In genomic region chr15:40287968-40288367, GRCh38 we compare ENCODE assay signal across 34 cellular contexts. TPM values are rescaled to one million over a fixed set of nuclear protein-coding genes. Genes with fewer than 3 reads are reported as not detected.
DNase-seq lines count a peak whose midpoint lies in the region; ATAC-seq, FAIRE-seq and TF ChIP-seq lines count a peak whose summit lies in the region.
"Had no signal": no experiment of that assay in that cellular context is flagged by ENCODE, and none has a peak within 500 bp of the region (broad histone marks: within the 10 kb centered on the region; RNA-seq: fewer than 3 reads in every experiment).

No MANE protein-coding gene starts in this region.

- no TSS peak for BruUV-seq in K562 (replicated peaks; lab: Mats Ljungman, UMichigan)

- H3K4me3 ChIP-seq in HEK293 (ENCODE audit: low read depth, low read length), result no peak overlapping the region
- no peak overlapping the region for H3K4me3 ChIP-seq in K562
- H3K4me3 ChIP-seq: BLaER1, dorsolateral prefrontal cortex, esophagus squamous epithelium, gastrocnemius medialis, hepatocyte, pancreas, SK-N-MC, smooth muscle cell, stomach had no signal

- H3K27me3 ChIP-seq in K562 (ENCODE audit: control insufficient read depth in 2 of 2, insufficient read depth in 2 of 2, low read length in 2 of 2), result peaks cover 3 to 12% of the 10 kb centered on the region in 2 experiments; a peak in 4 of 5 replicates

- peaks cover 97% of the 10 kb centered on the region for H3K27me3 Mint-ChIP-seq in nephron progenitor cell (ENCODE audit: low read depth, poor library complexity)
- H3K27me3 Mint-ChIP-seq: activated CD4-positive, alpha-beta memory T cell treated with anti-CD3 and anti-CD28 coated beads for 36 hours had no signal

- no peak for ATAC-seq in K562
- ATAC-seq: gastrocnemius medialis, pancreas had no signal

- no peak overlapping the region for H3K27ac Mint-ChIP-seq in nephron progenitor cell
- H3K27ac Mint-ChIP-seq: activated CD4-positive, alpha-beta memory T cell treated with anti-CD3 and anti-CD28 coated beads for 36 hours; activated T-helper 1 cell treated with anti-CD3 and anti-CD28 coated beads, Interleukin-12 subunit alpha, Interleukin-12 subunit beta, Interleukin-2, Interleukin-4 antibody, amounts not matched to agents 30 ng/mL and 10 ng/mL and 1 ng/mL, durations not matched to agents 14 hours and 24 hours and 36 hours had no signal

- H3K27ac ChIP-seq in C4-2B (peak overlapping the region; percentile 27; the same call in 1 of the 2 replicates), HEK293 (ENCODE audit: extremely low read depth, low read depth, low read length) (no peak overlapping the region), K562 (ENCODE audit: extremely low read depth, low read depth, low read length) (no peak overlapping the region)
- H3K27ac ChIP-seq: BLaER1, esophagus squamous epithelium, gastrocnemius medialis, hepatocyte, pancreas, stomach had no signal

- no peak overlapping the region for H3K4me2 ChIP-seq in K562 (ENCODE audit: insufficient read depth, low read length)
- H3K4me2 ChIP-seq: BLaER1, hepatocyte, smooth muscle cell had no signal

- POLR2A ChIA-PET in HEK293 (lab: Yijun Ruan, JAX), result no interaction called here
- POLR2A ChIA-PET in K562 (lab: Yijun Ruan, JAX), result interaction anchor here (0.6 to 1.4 kb wide), 4 partner anchors 13 to 49 kb away, joined by 3 to 5 read pairs (median 4); partner anchors contain the start of gene PAK6

- no peak for TF ChIP-seq EP300 in K562 (IDR thresholded peaks at IDR 0.05; ENCODE audit: low read length)

- no peak for FAIRE-seq in K562 (lab: Jason Lieb, UNC)
- FAIRE-seq: pancreas had no signal

- H3K79me2 ChIP-seq in K562 (ENCODE audit: control insufficient read depth, insufficient read depth, low read length), result no peaks in the 10 kb centered on the region
- H3K79me2 ChIP-seq: hepatocyte had no signal

- CTCF ChIA-PET in HEK293 (lab: Yijun Ruan, JAX), result interaction anchor here (1.2 to 1.9 kb wide), 4 partner anchors 9 to 50 kb away, joined by 6 to 8 read pairs (median 7); no protein-coding TSS in a partner anchor
- CTCF ChIA-PET in K562 (lab: Yijun Ruan, JAX; ENCODE audit: low intra/inter-chr PET ratio), result no interaction called here

- no peak for TF ChIP-seq RAD21 in K562 (CRISPR knock-in tag; conservative IDR thresholded peaks at IDR 0.05 in 1 of 2, IDR thresholded peaks at IDR 0.05 in 1 of 2)

- peaks cover 26% of the 10 kb centered on the region for H3K4me1 Mint-ChIP-seq in nephron progenitor cell

- H3K36me3 Mint-ChIP-seq in nephron progenitor cell (ENCODE audit: low read depth), result no peaks in the 10 kb centered on the region
- H3K36me3 Mint-ChIP-seq: activated CD4-positive, alpha-beta memory T cell treated with anti-CD3 and anti-CD28 coated beads for 36 hours had no signal

- H3K36me3 ChIP-seq in HEK293 (ENCODE audit: control insufficient read depth in 2 of 2, insufficient read depth in 1 of 2, low read length in 2 of 2), result no peaks in the 10 kb centered on the region
- H3K36me3 ChIP-seq in K562 (ENCODE audit: control insufficient read depth, insufficient read depth, low read length), result no peaks in the 10 kb centered on the region
- H3K36me3 ChIP-seq: esophagus squamous epithelium, gastrocnemius medialis, pancreas had no signal

- no peak overlapping the region for H3K4me3 Mint-ChIP-seq in nephron progenitor cell
- H3K4me3 Mint-ChIP-seq: activated CD4-positive, alpha-beta memory T cell treated with anti-CD3 and anti-CD28 coated beads for 36 hours; activated T-helper 1 cell treated with anti-CD3 and anti-CD28 coated beads, Interleukin-12 subunit alpha, Interleukin-12 subunit beta, Interleukin-2, Interleukin-4 antibody, amounts not matched to agents 30 ng/mL and 10 ng/mL and 1 ng/mL, durations not matched to agents 14 hours and 24 hours and 36 hours had no signal

- H3K4me1 ChIP-seq in HEK293 (ENCODE audit: control insufficient read depth, insufficient read depth, low read length), result peaks cover 6% of the 10 kb centered on the region
- peaks cover 0 to 33% of the 10 kb centered on the region in 2 experiments; a peak in 3 of 5 replicates for H3K4me1 ChIP-seq in K562 (replicated peaks in 1 of 2; ENCODE audit: control insufficient read depth in 2 of 2, insufficient read depth in 2 of 2, low read length in 2 of 2)

- in situ Hi-C loops in K562 (cut with MboI), result no loop called here

- DNase-seq in K562 (ENCODE audit: extremely low read depth in 1 of 4, low spot score in 3 of 4) (peak in 1 of 4 experiments; percentile 28), nephron progenitor cell (peak; percentile 51), RKO (ENCODE audit: low spot score) (no peak), amygdala (lab: John Stamatoyannopoulos, UW) (no peak), hippocampal formation (lab: John Stamatoyannopoulos, UW) (no peak)
- DNase-seq: activated CD4-positive, alpha-beta memory T cell treated with anti-CD3 and anti-CD28 coated beads for 36 hours; activated CD4-positive, CD25-positive, alpha-beta regulatory T cell treated with anti-CD3 and anti-CD28 coated beads, Interleukin-2, amount 50 U/mL, for 72 hours; activated naive CD4-positive, alpha-beta T cell treated with anti-CD3 and anti-CD28 coated beads, Interleukin-2, amount 50 U/mL, for 16 hours; amniotic stem cell; COR-L47; DMS53; dorsolateral prefrontal cortex; esophagus squamous epithelium; gastrocnemius medialis; KBM-7; NCI-H1105 treated with DMSO at 0.1 percent for 48 hours; NCI-H187 treated with DMSO at 0.1 percent for 48 hours; NCI-H524 treated with DMSO at 0.1 percent for 48 hours; OCI-M1; pancreas; stimulated activated CD4-positive, alpha-beta T cell treated with anti-CD3 and anti-CD28 coated beads, Interleukin-1b, Interleukin-23, amount 100 ng/mL, for 48 hours; stomach; T-helper 1 cell had no signal

- no peaks in the 10 kb centered on the region for H3K9me3 Mint-ChIP-seq in nephron progenitor cell
- H3K9me3 Mint-ChIP-seq: activated CD4-positive, alpha-beta memory T cell treated with anti-CD3 and anti-CD28 coated beads for 36 hours; activated T-helper 1 cell treated with anti-CD3 and anti-CD28 coated beads, Interleukin-12 subunit alpha, Interleukin-12 subunit beta, Interleukin-2, Interleukin-4 antibody, amounts not matched to agents 30 ng/mL and 10 ng/mL and 1 ng/mL, durations not matched to agents 14 hours and 24 hours and 36 hours had no signal

- 0 out of 4 replicates have a peak overlapping the region, but pooled peaks of 1 of the 2 experiments have one; percentile 51 for H3K9ac ChIP-seq in K562 (ENCODE audit: insufficient read depth in 1 of 2, low read depth in 2 of 2, low read length in 2 of 2)
- H3K9ac ChIP-seq: BLaER1 had no signal

- no peaks in the 10 kb centered on the region for H3K9me3 ChIP-seq in HEK293 (ENCODE audit: control insufficient read depth, insufficient read depth, low read depth, low read length)
- no peaks in the 10 kb centered on the region for H3K9me3 ChIP-seq in K562 (replicated peaks; ENCODE audit: control insufficient read depth, insufficient read depth, low read depth, low read length)
- H3K9me3 ChIP-seq: BLaER1, esophagus squamous epithelium, gastrocnemius medialis, pancreas, stomach had no signal

- TF ChIP-seq CTCF in C4-2B (conservative IDR thresholded peaks at IDR 0.05), result no peak
- no peak for TF ChIP-seq CTCF in HEK293 (tag by site-specific recombination; IDR thresholded peaks at IDR 0.05)
- no peak for TF ChIP-seq CTCF in K562 (IDR thresholded peaks at IDR 0.05 in 2 of 3, conservative IDR thresholded peaks at IDR 0.05 in 1 of 3; ENCODE audit: insufficient read depth in 2 of 3, low read depth in 1 of 3, low read length in 3 of 3)
- no peak for TF ChIP-seq CTCF in nephron progenitor cell (IDR thresholded peaks at IDR 0.05)

- 27% methylated on average over 1 of the region's 4 CpGs for WGBS in K562 (ENCODE audit: insufficient coverage, low coverage, missing lambda C conversion rate)

- intact Hi-C loops in K562 (cut with micrococcal nuclease), result no loop called here

- H2AFZ ChIP-seq in K562 (ENCODE audit: low read depth, low read length), result no peak overlapping the region
- H2AFZ ChIP-seq: hepatocyte had no signal

- no peaks in the 10 kb centered on the region for H4K20me1 ChIP-seq in K562 (replicated peaks; ENCODE audit: control insufficient read depth, insufficient read depth, low read length)

- no peaks in the 10 kb centered on the region for H3K9me1 ChIP-seq in K562 (ENCODE audit: control insufficient read depth, insufficient read depth, low read length)

- no peak for TF ChIP-seq POLR2A in K562 (conservative IDR thresholded peaks at IDR 0.05)

RNA-seq across cellular contexts. Expression of gene ANKRD63, which starts 5.1 kb away (rescaled TPM):
- total RNA-seq in K562 (2011; cell fraction: chromatin; rRNA removed; ENCODE audit: low replicate concordance), result 1.5 TPM in 1 of 2 replicates, not detected in the other
- total RNA-seq in K562 (2011; cell fraction: nucleolus; rRNA removed), result 0.92 and 2.5 TPM in 2 replicates
- total RNA-seq in K562 (2011; cell fraction: nucleoplasm; rRNA removed), result not detected in 2 replicates
- total RNA-seq in K562 (2014; rRNA removed) (2.0 and 2.5 TPM in 2 replicates), K562 (2014; rRNA removed; fragmentation: Illumina TruSeq; extraction: Trizol) (not detected in 2 replicates), K562 (2015; rRNA removed; fragmentation: Illumina TruSeq; extraction: Trizol) (not detected in 2 replicates), K562 (2021) (1.8 and 2.5 TPM in 2 replicates)
- polyA plus RNA-seq in K562 (2011; rRNA removed) (0.19 TPM in 1 of 2 replicates, not detected in the other), K562 (2014; fragmentation: Illumina TruSeq; extraction: Trizol) (not detected in 2 replicates), K562 (2014; fragmentation: Nextera tagmentation; extraction: Ambion mirVana) (not detected), K562 (2014; rRNA removed) (0.63 and 1.3 TPM in 2 replicates)
- polyA plus RNA-seq in K562 (2011; cell fraction: cytosol; rRNA removed), result 0.24 and 2.1 TPM in 2 replicates
- polyA plus RNA-seq in K562 (2011; cell fraction: nucleus; rRNA removed), result 2.7 and 5.3 TPM in 2 replicates
- 0.60 and 1.1 TPM in 2 replicates for polyA plus RNA-seq in K562 (2012)
- not detected in 2 replicates for polyA minus RNA-seq in K562 (2011; rRNA and poly(A)+ RNA removed)
- polyA minus RNA-seq in K562 (2011; cell fraction: cytosol; rRNA and poly(A)+ RNA removed), result 1.5 and 3.5 TPM in 2 replicates
- 3.4 and 3.7 TPM in 2 replicates for polyA minus RNA-seq in K562 (2011; cell fraction: nucleus; rRNA and poly(A)+ RNA removed)
- total RNA-seq: activated CD4-positive, alpha-beta memory T cell treated with anti-CD3 and anti-CD28 coated beads for 36 hours; activated T-helper 1 cell treated with anti-CD3 and anti-CD28 coated beads, Interleukin-12 subunit alpha, Interleukin-12 subunit beta, Interleukin-2, Interleukin-4 antibody, amounts not matched to agents 30 ng/mL and 10 ng/mL and 1 ng/mL, durations not matched to agents 14 hours and 24 hours and 36 hours; esophagus squamous epithelium; gastrocnemius medialis; lung microvascular endothelial cell; MCF 10A; pancreas; smooth muscle cell had no signal
- polyA plus RNA-seq: pancreas, smooth muscle cell, stomach, thymus had no signal

RNA-seq across cellular contexts. Expression of gene PLCB2, which starts 19.8 kb away (rescaled TPM):
- total RNA-seq in K562 (2011; cell fraction: chromatin; rRNA removed; ENCODE audit: low replicate concordance), result 12.9 and 33.6 TPM in 2 replicates
- 15.5 and 22.3 TPM in 2 replicates for total RNA-seq in K562 (2011; cell fraction: nucleolus; rRNA removed)
- total RNA-seq in K562 (2011; cell fraction: nucleoplasm; rRNA removed), result 11.8 and 13.5 TPM in 2 replicates
- 6.9 and 7.1 TPM in 2 replicates for total RNA-seq in K562 (2014; rRNA removed)
- 3.4 and 4.1 TPM in 2 replicates for total RNA-seq in K562 (2014; rRNA removed; fragmentation: Illumina TruSeq; extraction: Trizol)
- 10.0 and 10.8 TPM in 2 replicates for total RNA-seq in K562 (2015; rRNA removed; fragmentation: Illumina TruSeq; extraction: Trizol)
- total RNA-seq in K562 (2021), result 11.2 and 11.6 TPM in 2 replicates
- 8.0 and 25.4 TPM in 2 replicates for polyA plus RNA-seq in K562 (2011; rRNA removed)
- polyA plus RNA-seq in K562 (2011; cell fraction: cytosol; rRNA removed), result 10.9 and 18.6 TPM in 2 replicates
- polyA plus RNA-seq in K562 (2011; cell fraction: nucleus; rRNA removed), result 111 and 184 TPM in 2 replicates
- 14.5 and 45.8 TPM in 2 replicates for polyA plus RNA-seq in K562 (2012)
- 9.0 and 9.5 TPM in 2 replicates for polyA plus RNA-seq in K562 (2014; fragmentation: Illumina TruSeq; extraction: Trizol)
- polyA plus RNA-seq in K562 (2014; fragmentation: Nextera tagmentation; extraction: Ambion mirVana), result under 1 TPM; 0.37 to 0.59 TPM
- 12.3 and 13.2 TPM in 2 replicates for polyA plus RNA-seq in K562 (2014; rRNA removed)
- polyA minus RNA-seq in K562 (2011; rRNA and poly(A)+ RNA removed), result 6.1 and 8.4 TPM in 2 replicates
- 5.0 and 9.4 TPM in 2 replicates for polyA minus RNA-seq in K562 (2011; cell fraction: cytosol; rRNA and poly(A)+ RNA removed)
- 17.9 and 45.7 TPM in 2 replicates for polyA minus RNA-seq in K562 (2011; cell fraction: nucleus; rRNA and poly(A)+ RNA removed)
- polyA plus RNA-seq: smooth muscle cell had no signal

RNA-seq across cellular contexts. Expression of gene INAFM2, which starts 35.5 kb away (rescaled TPM):
- total RNA-seq in K562 (2011; cell fraction: chromatin; rRNA removed; ENCODE audit: low replicate concordance), result 19.1 and 21.1 TPM in 2 replicates
- total RNA-seq in K562 (2011; cell fraction: nucleolus; rRNA removed), result 18.6 and 23.8 TPM in 2 replicates
- total RNA-seq in K562 (2011; cell fraction: nucleoplasm; rRNA removed), result 30.2 and 44.3 TPM in 2 replicates
- total RNA-seq in K562 (2014; rRNA removed) (27.1 and 27.8 TPM in 2 replicates), K562 (2014; rRNA removed; fragmentation: Illumina TruSeq; extraction: Trizol) (29.1 and 30.4 TPM in 2 replicates), K562 (2015; rRNA removed; fragmentation: Illumina TruSeq; extraction: Trizol) (29.4 and 32.1 TPM in 2 replicates), K562 (2021) (37.4 and 43.1 TPM in 2 replicates)
- polyA plus RNA-seq in K562 (2011; rRNA removed) (26.7 and 27.9 TPM in 2 replicates), K562 (2014; fragmentation: Illumina TruSeq; extraction: Trizol) (20.3 and 25.5 TPM in 2 replicates), K562 (2014; fragmentation: Nextera tagmentation; extraction: Ambion mirVana) (10 to 100 TPM; 11.8 to 12.3 TPM), K562 (2014; rRNA removed) (27.2 and 28.2 TPM in 2 replicates)
- 12.9 and 15.5 TPM in 2 replicates for polyA plus RNA-seq in K562 (2011; cell fraction: cytosol; rRNA removed)
- 17.8 and 18.7 TPM in 2 replicates for polyA plus RNA-seq in K562 (2011; cell fraction: nucleus; rRNA removed)
- 20.1 and 23.2 TPM in 2 replicates for polyA plus RNA-seq in K562 (2012)
- 18.1 and 20.4 TPM in 2 replicates for polyA minus RNA-seq in K562 (2011; rRNA and poly(A)+ RNA removed)
- polyA minus RNA-seq in K562 (2011; cell fraction: cytosol; rRNA and poly(A)+ RNA removed), result 15.7 TPM in 2 replicates
- 6.6 and 16.3 TPM in 2 replicates for polyA minus RNA-seq in K562 (2011; cell fraction: nucleus; rRNA and poly(A)+ RNA removed)

RNA-seq across cellular contexts. Expression of gene PAK6, which starts 49.1 kb away (rescaled TPM):
- total RNA-seq in K562 (2011; cell fraction: chromatin; rRNA removed; ENCODE audit: low replicate concordance), result 0.25 and 1.3 TPM in 2 replicates
- 0.66 and 1.8 TPM in 2 replicates for total RNA-seq in K562 (2011; cell fraction: nucleolus; rRNA removed)
- total RNA-seq in K562 (2011; cell fraction: nucleoplasm; rRNA removed), result 0.15 and 1.8 TPM in 2 replicates
- total RNA-seq in K562 (2014; rRNA removed), result 0.08 and 0.09 TPM in 2 replicates
- 0.22 TPM in 1 of 2 replicates, not detected in the other for total RNA-seq in K562 (2014; rRNA removed; fragmentation: Illumina TruSeq; extraction: Trizol)
- 0.08 TPM in 1 of 2 replicates, not detected in the other for total RNA-seq in K562 (2015; rRNA removed; fragmentation: Illumina TruSeq; extraction: Trizol)
- 0.20 and 0.47 TPM in 2 replicates for total RNA-seq in K562 (2021)
- polyA plus RNA-seq in K562 (2011; rRNA removed), result 0.28 and 0.74 TPM in 2 replicates
- polyA plus RNA-seq in K562 (2011; cell fraction: cytosol; rRNA removed), result 0.25 and 2.2 TPM in 2 replicates
- 0.18 and 2.1 TPM in 2 replicates for polyA plus RNA-seq in K562 (2011; cell fraction: nucleus; rRNA removed)
- 0.17 and 0.33 TPM in 2 replicates for polyA plus RNA-seq in K562 (2012)
- 0.16 and 0.33 TPM in 2 replicates for polyA plus RNA-seq in K562 (2014; fragmentation: Illumina TruSeq; extraction: Trizol)
- under 1 TPM in 1 of 2 experiments, not detected in 1; 0.03 TPM for polyA plus RNA-seq in K562 (2014; fragmentation: Nextera tagmentation; extraction: Ambion mirVana)
- 0.04 and 0.07 TPM in 2 replicates for polyA plus RNA-seq in K562 (2014; rRNA removed)
- polyA minus RNA-seq in K562 (2011; rRNA and poly(A)+ RNA removed), result 0.15 and 0.25 TPM in 2 replicates
- 1.1 TPM in 1 of 2 replicates, not detected in the other for polyA minus RNA-seq in K562 (2011; cell fraction: cytosol; rRNA and poly(A)+ RNA removed)
- polyA minus RNA-seq in K562 (2011; cell fraction: nucleus; rRNA and poly(A)+ RNA removed), result 0.33 and 2.3 TPM in 2 replicates
- total RNA-seq: lung microvascular endothelial cell had no signal

RNA-seq across cellular contexts. Expression of gene CCDC9B, which starts 52.8 kb away (rescaled TPM):
- 0.76 and 1.0 TPM in 2 replicates for total RNA-seq in K562 (2011; cell fraction: chromatin; rRNA removed; ENCODE audit: low replicate concordance)
- total RNA-seq in K562 (2011; cell fraction: nucleolus; rRNA removed), result 0.79 and 0.83 TPM in 2 replicates
- total RNA-seq in K562 (2011; cell fraction: nucleoplasm; rRNA removed), result 0.44 and 0.84 TPM in 2 replicates
- 0.08 TPM in 1 of 2 replicates, not detected in the other for total RNA-seq in K562 (2014; rRNA removed)
- total RNA-seq in K562 (2014; rRNA removed; fragmentation: Illumina TruSeq; extraction: Trizol), result 0.36 and 0.38 TPM in 2 replicates
- 0.26 and 0.47 TPM in 2 replicates for total RNA-seq in K562 (2015; rRNA removed; fragmentation: Illumina TruSeq; extraction: Trizol)
- total RNA-seq in K562 (2021), result 0.33 and 0.56 TPM in 2 replicates
- 0.04 TPM in 2 replicates for polyA plus RNA-seq in K562 (2011; rRNA removed)
- 0.03 TPM in 1 of 2 replicates, not detected in the other for polyA plus RNA-seq in K562 (2011; cell fraction: cytosol; rRNA removed)
- 0.22 and 0.38 TPM in 2 replicates for polyA plus RNA-seq in K562 (2011; cell fraction: nucleus; rRNA removed)
- 0.35 and 1.3 TPM in 2 replicates for polyA plus RNA-seq in K562 (2012)
- polyA plus RNA-seq in K562 (2014; fragmentation: Illumina TruSeq; extraction: Trizol), result 0.16 and 0.17 TPM in 2 replicates
- under 1 TPM; 0.01 to 0.03 TPM for polyA plus RNA-seq in K562 (2014; fragmentation: Nextera tagmentation; extraction: Ambion mirVana)
- 0.05 and 0.15 TPM in 2 replicates for polyA plus RNA-seq in K562 (2014; rRNA removed)
- 0.06 and 0.07 TPM in 2 replicates for polyA minus RNA-seq in K562 (2011; rRNA and poly(A)+ RNA removed)
- not detected in 2 replicates for polyA minus RNA-seq in K562 (2011; cell fraction: cytosol; rRNA and poly(A)+ RNA removed)
- polyA minus RNA-seq in K562 (2011; cell fraction: nucleus; rRNA and poly(A)+ RNA removed), result 0.54 and 1.6 TPM in 2 replicates
- polyA plus RNA-seq: neural cell had no signal
